Comparison of ENCODE assay signal across 2 cellular contexts in the genomic region with DNA sequence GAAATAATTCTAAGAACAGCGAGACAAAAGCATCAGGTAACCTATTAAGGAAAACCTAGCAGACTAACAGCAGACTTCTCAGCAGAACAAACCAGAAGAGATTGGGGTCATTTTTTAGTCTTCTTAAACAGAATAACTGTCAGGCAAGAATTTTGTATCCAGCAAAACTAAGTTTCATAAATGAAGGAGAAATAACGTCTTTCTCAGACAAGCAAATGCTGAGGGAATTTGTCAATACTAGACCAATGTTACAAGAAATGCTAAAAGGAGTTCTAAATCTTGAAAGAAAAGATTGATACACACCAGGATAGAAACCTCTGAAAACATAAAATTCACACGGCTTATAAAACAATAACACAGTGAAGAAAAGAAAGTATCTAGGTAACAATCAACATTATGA.
A peak's percentile ranks its signal among the peaks of the same experiment; 100 is the strongest.
TF ChIP-seq lines count a peak whose summit lies in the region.

No MANE protein-coding gene starts in this region.

TF ChIP-seq in HEK293, 187 proteins besides CTCF, POLR2A, EP300 and RAD21:
- peak; percentile 91 for TF ChIP-seq SETDB1 (IDR thresholded peaks at IDR 0.05; ENCODE audit: insufficient read length, low read length)
- TF ChIP-seq IKZF3 (tag by site-specific recombination; IDR thresholded peaks at IDR 0.05): no peak

TF ChIP-seq in K562, 482 proteins besides CTCF, POLR2A, EP300 and RAD21:
- TF ChIP-seq, protein P1, sequence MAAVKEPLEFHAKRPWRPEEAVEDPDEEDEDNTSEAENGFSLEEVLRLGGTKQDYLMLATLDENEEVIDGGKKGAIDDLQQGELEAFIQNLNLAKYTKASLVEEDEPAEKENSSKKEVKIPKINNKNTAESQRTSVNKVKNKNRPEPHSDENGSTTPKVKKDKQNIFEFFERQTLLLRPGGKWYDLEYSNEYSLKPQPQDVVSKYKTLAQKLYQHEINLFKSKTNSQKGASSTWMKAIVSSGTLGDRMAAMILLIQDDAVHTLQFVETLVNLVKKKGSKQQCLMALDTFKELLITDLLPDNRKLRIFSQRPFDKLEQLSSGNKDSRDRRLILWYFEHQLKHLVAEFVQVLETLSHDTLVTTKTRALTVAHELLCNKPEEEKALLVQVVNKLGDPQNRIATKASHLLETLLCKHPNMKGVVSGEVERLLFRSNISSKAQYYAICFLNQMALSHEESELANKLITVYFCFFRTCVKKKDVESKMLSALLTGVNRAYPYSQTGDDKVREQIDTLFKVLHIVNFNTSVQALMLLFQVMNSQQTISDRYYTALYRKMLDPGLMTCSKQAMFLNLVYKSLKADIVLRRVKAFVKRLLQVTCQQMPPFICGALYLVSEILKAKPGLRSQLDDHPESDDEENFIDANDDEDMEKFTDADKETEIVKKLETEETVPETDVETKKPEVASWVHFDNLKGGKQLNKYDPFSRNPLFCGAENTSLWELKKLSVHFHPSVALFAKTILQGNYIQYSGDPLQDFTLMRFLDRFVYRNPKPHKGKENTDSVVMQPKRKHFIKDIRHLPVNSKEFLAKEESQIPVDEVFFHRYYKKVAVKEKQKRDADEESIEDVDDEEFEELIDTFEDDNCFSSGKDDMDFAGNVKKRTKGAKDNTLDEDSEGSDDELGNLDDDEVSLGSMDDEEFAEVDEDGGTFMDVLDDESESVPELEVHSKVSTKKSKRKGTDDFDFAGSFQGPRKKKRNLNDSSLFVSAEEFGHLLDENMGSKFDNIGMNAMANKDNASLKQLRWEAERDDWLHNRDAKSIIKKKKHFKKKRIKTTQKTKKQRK (IDR thresholded peaks at IDR 0.05; ENCODE audit: borderline replicate concordance, low read depth, low read length): no peak
- TF ChIP-seq, protein P2, sequence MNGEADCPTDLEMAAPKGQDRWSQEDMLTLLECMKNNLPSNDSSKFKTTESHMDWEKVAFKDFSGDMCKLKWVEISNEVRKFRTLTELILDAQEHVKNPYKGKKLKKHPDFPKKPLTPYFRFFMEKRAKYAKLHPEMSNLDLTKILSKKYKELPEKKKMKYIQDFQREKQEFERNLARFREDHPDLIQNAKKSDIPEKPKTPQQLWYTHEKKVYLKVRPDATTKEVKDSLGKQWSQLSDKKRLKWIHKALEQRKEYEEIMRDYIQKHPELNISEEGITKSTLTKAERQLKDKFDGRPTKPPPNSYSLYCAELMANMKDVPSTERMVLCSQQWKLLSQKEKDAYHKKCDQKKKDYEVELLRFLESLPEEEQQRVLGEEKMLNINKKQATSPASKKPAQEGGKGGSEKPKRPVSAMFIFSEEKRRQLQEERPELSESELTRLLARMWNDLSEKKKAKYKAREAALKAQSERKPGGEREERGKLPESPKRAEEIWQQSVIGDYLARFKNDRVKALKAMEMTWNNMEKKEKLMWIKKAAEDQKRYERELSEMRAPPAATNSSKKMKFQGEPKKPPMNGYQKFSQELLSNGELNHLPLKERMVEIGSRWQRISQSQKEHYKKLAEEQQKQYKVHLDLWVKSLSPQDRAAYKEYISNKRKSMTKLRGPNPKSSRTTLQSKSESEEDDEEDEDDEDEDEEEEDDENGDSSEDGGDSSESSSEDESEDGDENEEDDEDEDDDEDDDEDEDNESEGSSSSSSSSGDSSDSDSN (IDR thresholded peaks at IDR 0.05; ENCODE audit: borderline replicate concordance in 1 of 2, low read depth in 2 of 2, low read length in 2 of 2): no peak
- TF ChIP-seq PTTG1 (tag; IDR thresholded peaks at IDR 0.05; ENCODE audit: low read depth) (no peak), CCNT2 (IDR thresholded peaks at IDR 0.05; ENCODE audit: borderline replicate concordance, extremely low read depth, insufficient read length, low read depth, low read length) (no peak), RB1 (IDR thresholded peaks at IDR 0.05; ENCODE audit: low read depth) (no peak), ZFP1 (CRISPR knock-in tag; IDR thresholded peaks at IDR 0.05) (peak; percentile 53; the same call in 1 of the 2 replicates)
- TF ChIP-seq, protein P3, sequence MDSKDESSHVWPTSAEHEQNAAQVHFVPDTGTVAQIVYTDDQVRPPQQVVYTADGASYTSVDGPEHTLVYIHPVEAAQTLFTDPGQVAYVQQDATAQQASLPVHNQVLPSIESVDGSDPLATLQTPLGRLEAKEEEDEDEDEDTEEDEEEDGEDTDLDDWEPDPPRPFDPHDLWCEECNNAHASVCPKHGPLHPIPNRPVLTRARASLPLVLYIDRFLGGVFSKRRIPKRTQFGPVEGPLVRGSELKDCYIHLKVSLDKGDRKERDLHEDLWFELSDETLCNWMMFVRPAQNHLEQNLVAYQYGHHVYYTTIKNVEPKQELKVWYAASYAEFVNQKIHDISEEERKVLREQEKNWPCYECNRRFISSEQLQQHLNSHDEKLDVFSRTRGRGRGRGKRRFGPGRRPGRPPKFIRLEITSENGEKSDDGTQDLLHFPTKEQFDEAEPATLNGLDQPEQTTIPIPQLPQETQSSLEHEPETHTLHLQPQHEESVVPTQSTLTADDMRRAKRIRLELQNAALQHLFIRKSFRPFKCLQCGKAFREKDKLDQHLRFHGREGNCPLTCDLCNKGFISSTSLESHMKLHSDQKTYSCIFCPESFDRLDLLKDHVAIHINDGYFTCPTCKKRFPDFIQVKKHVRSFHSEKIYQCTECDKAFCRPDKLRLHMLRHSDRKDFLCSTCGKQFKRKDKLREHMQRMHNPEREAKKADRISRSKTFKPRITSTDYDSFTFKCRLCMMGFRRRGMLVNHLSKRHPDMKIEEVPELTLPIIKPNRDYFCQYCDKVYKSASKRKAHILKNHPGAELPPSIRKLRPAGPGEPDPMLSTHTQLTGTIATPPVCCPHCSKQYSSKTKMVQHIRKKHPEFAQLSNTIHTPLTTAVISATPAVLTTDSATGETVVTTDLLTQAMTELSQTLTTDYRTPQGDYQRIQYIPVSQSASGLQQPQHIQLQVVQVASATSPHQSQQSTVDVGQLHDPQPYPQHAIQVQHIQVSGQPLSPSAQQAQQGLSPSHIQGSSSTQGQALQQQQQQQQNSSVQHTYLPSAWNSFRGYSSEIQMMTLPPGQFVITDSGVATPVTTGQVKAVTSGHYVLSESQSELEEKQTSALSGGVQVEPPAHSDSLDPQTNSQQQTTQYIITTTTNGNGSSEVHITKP (IDR thresholded peaks at IDR 0.05; ENCODE audit: partially characterized antibody): no peak
- TF ChIP-seq, protein P4, sequence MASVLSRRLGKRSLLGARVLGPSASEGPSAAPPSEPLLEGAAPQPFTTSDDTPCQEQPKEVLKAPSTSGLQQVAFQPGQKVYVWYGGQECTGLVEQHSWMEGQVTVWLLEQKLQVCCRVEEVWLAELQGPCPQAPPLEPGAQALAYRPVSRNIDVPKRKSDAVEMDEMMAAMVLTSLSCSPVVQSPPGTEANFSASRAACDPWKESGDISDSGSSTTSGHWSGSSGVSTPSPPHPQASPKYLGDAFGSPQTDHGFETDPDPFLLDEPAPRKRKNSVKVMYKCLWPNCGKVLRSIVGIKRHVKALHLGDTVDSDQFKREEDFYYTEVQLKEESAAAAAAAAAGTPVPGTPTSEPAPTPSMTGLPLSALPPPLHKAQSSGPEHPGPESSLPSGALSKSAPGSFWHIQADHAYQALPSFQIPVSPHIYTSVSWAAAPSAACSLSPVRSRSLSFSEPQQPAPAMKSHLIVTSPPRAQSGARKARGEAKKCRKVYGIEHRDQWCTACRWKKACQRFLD (CRISPR knock-in tag; IDR thresholded peaks at IDR 0.05): no peak
